12 cellular contexts compared by ENCODE assay signal in the genomic region with DNA sequence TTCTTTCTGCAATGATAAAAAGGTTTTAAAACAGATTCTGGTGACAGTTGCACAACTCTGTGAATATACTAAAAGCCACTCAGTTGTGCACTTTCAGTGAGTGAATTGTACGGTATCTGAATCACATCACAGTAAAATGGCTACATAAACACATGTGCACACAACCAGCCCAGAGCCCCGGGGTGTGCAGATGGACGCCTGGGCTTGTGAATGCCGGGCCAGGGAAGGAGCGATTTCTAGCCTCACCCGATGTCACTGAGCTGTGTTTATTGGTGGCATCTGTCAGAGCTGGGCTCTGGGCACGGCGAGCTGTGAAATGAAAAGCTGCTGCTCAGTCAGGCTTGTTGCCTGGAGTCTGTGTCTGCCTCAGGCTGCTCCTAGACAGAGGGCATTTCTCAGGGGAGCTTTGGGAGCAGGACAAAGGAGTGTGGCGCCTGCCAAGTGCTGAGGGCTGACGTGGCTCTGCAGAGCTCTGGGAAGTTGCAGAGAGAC. TPM values are rescaled to one million over a fixed set of nuclear protein-coding genes. Genes with fewer than 3 reads are reported as not detected.
DNase-seq lines count a peak whose midpoint lies in the region; ATAC-seq, FAIRE-seq and TF ChIP-seq lines count a peak whose summit lies in the region.
"Had no signal": no experiment of that assay in that cellular context is flagged by ENCODE, and none has a peak within 500 bp of the region (broad histone marks: within the 10 kb centered on the region; RNA-seq: fewer than 3 reads in every experiment).

No MANE protein-coding gene starts in this region.

- FAIRE-seq in HepG2 (lab: Jason Lieb, UNC) = no peak

- H3K9me3 ChIP-seq in subcutaneous abdominal adipose tissue (ENCODE audit: control insufficient read depth in 5 of 5, low read length in 5 of 5) (no peaks in the 10 kb centered on the region), HepG2 (ENCODE audit: low read length) (no peaks in the 10 kb centered on the region)
- H3K9me3 ChIP-seq: prostate gland had no signal

- peaks cover 9 to 69% (median 52%) of the 10 kb centered on the region in 5 donors for H3K4me1 ChIP-seq in subcutaneous abdominal adipose tissue (ENCODE audit: control insufficient read depth in 5 of 5, insufficient read depth in 5 of 5, low read length in 5 of 5)
- peaks cover 29% of the 10 kb centered on the region for H3K4me1 ChIP-seq in HepG2 (ENCODE audit: insufficient read depth, low read length)
- H3K4me1 ChIP-seq: prostate gland had no signal

- H3K4me3 ChIP-seq in subcutaneous abdominal adipose tissue (ENCODE audit: low read depth in 1 of 5, low read length in 5 of 5) (peak overlapping the region in 2 of 5 donors; percentile 19 to 29), HepG2 (replicated peaks in 1 of 3; ENCODE audit: insufficient read depth in 1 of 3, low read depth in 2 of 3, low read length in 3 of 3) (no peak overlapping the region)
- H3K4me3 ChIP-seq: prostate gland had no signal

- intact Hi-C loops in HepG2 (cut with micrococcal nuclease; ENCODE audit: unreplicated experiment) = no loop called here

- H3K36me3 ChIP-seq in subcutaneous abdominal adipose tissue (ENCODE audit: control insufficient read depth in 5 of 5, insufficient read depth in 5 of 5, low read length in 5 of 5) (peaks cover 0 to 9% (median 2%) of the 10 kb centered on the region in 5 donors), HepG2 (replicated peaks in 1 of 2; ENCODE audit: control insufficient read depth in 1 of 2, insufficient read depth in 2 of 2, low read length in 2 of 2) (no peaks in the 10 kb centered on the region)
- H3K36me3 ChIP-seq: prostate gland had no signal

- DNase-seq in GOT3 (lab: John Stamatoyannopoulos, UW) (peak; percentile 10), astrocyte of the hippocampus (ENCODE audit: low read depth, low spot score) (peak; percentile 93), hippocampal formation (lab: John Stamatoyannopoulos, UW) (peak; percentile 43 to 55), HepG2 (ENCODE audit: low spot score) (no peak), NCI-H526 (lab: John Stamatoyannopoulos, UW) (no peak)
- DNase-seq in activated CD4-positive, alpha-beta T cell treated with anti-CD3 and anti-CD28 coated beads, Interleukin-2, amount 50 U/mL, for 4 hours = no peak
- DNase-seq: RPMI8226, trophoblast cell had no signal

- TF ChIP-seq CTCF in HepG2 (CRISPR knock-in tag; IDR thresholded peaks at IDR 0.05) = no peak

- CTCF ChIA-PET in HepG2 (lab: Yijun Ruan, JAX; ENCODE audit: low intra/inter-chr PET ratio, low total read pairs) = no interaction called here

- no TSS peak for BruUV-seq in HepG2 (replicated peaks; lab: Mats Ljungman, UMichigan)

- H3K4me2 ChIP-seq in HepG2 (ENCODE audit: low read depth, low read length) = no peak overlapping the region

- H3K79me2 ChIP-seq in HepG2 (ENCODE audit: insufficient read depth, low read length) = no peaks in the 10 kb centered on the region

- H3K9ac ChIP-seq in subcutaneous abdominal adipose tissue (ENCODE audit: low read length in 5 of 5) (peak overlapping the region in 1 of 5 donors; percentile 11), HepG2 (ENCODE audit: insufficient read depth, low read depth, low read length) (no peak overlapping the region)

- WGBS in HepG2 (ENCODE audit: low lambda C conversion rate) = 91% methylated on average over 8 of the region's 10 CpGs

- H3K27me3 ChIP-seq in subcutaneous abdominal adipose tissue (ENCODE audit: control insufficient read depth in 5 of 5, insufficient read depth in 4 of 5, low read length in 5 of 5) (no peaks in the 10 kb centered on the region), HepG2 (ENCODE audit: control insufficient read depth in 1 of 2, insufficient read depth in 2 of 2, low read length in 2 of 2) (no peaks in the 10 kb centered on the region)

- H2AFZ ChIP-seq in HepG2 (ENCODE audit: low read length) = no peak overlapping the region

- ATAC-seq in HepG2 = no peak
- ATAC-seq in HG03460 (IDR thresholded peaks at IDR 0.05; ENCODE audit: unreplicated experiment) = no peak

- no peak for TF ChIP-seq POLR2A in HepG2 (IDR thresholded peaks at IDR 0.05; ENCODE audit: insufficient read depth in 1 of 2, low read depth in 2 of 2, low read length in 2 of 2)

- POLR2A ChIA-PET in HepG2 (lab: Yijun Ruan, JAX) = no interaction called here

- TF ChIP-seq EP300 in HepG2 (IDR thresholded peaks at IDR 0.05; ENCODE audit: low read depth in 2 of 2, low read length in 2 of 2) (no peak), HepG2 (CRISPR knock-in tag; IDR thresholded peaks at IDR 0.05; ENCODE audit: borderline replicate concordance) (no peak)

- in situ Hi-C loops in HepG2 (cut with HindIII; ENCODE audit: extremely low pct_ligation_motif_present, low pct_unique_long_range_greater_than_20kb) = no loop called here

- H3K27ac ChIP-seq in subcutaneous abdominal adipose tissue (ENCODE audit: low read depth, low read length) = peak overlapping the region; percentile 59
- no peak overlapping the region for H3K27ac ChIP-seq in HepG2 (ENCODE audit: extremely low read length, insufficient read depth, low read length)
- H3K27ac ChIP-seq: epithelial cell of prostate, prostate gland had no signal

- no peak for TF ChIP-seq RAD21 in HepG2 (CRISPR knock-in tag; IDR thresholded peaks at IDR 0.05)

- no peaks in the 10 kb centered on the region for H4K20me1 ChIP-seq in HepG2 (ENCODE audit: insufficient read depth, low read length)

RNA-seq across cellular contexts. Expression of a gene that starts 25.9 kb away (rescaled TPM):
- total RNA-seq in HepG2 (2016; rRNA removed; fragmentation: Illumina TruSeq; extraction: Trizol) = 11.0 and 14.6 TPM in 2 replicates
- 10.8 and 12.5 TPM in 2 replicates for total RNA-seq in HepG2 (2016; cell fraction: cytosol; rRNA removed; fragmentation: Illumina TruSeq; extraction: Trizol; ENCODE audit: low read depth)
- 9.8 and 14.8 TPM in 2 replicates for total RNA-seq in HepG2 (2016; cell fraction: insoluble cytoplasmic fraction; rRNA removed; fragmentation: Illumina TruSeq; extraction: Trizol)
- total RNA-seq in HepG2 (2016; cell fraction: membrane; rRNA removed; fragmentation: Illumina TruSeq; extraction: Trizol) = 18.2 and 24.9 TPM in 2 replicates
- total RNA-seq in HepG2 (2016; cell fraction: nucleus; rRNA removed; fragmentation: Illumina TruSeq; extraction: Trizol) = 14.1 and 17.3 TPM in 2 replicates
- polyA plus RNA-seq in HepG2 (2011; rRNA removed) = 31.3 and 32.2 TPM in 2 replicates
- 28.4 and 38.7 TPM in 2 replicates for polyA plus RNA-seq in HepG2 (2011; cell fraction: cytosol; rRNA removed)
- polyA plus RNA-seq in HepG2 (2011; cell fraction: nucleus; rRNA removed) = 37.5 and 40.2 TPM in 2 replicates
- 10.8 and 12.9 TPM in 2 replicates for polyA plus RNA-seq in HepG2 (2012)
- polyA plus RNA-seq in HepG2 (2016; cell fraction: cytosol; fragmentation: Illumina TruSeq; extraction: Trizol; ENCODE audit: low read depth) = 19.8 and 23.7 TPM in 2 replicates
- polyA plus RNA-seq in HepG2 (2016; cell fraction: insoluble cytoplasmic fraction; fragmentation: Illumina TruSeq; extraction: Trizol; ENCODE audit: low read depth) = 19.7 and 25.0 TPM in 2 replicates
- polyA plus RNA-seq in HepG2 (2016; cell fraction: membrane; fragmentation: Illumina TruSeq; extraction: Trizol; ENCODE audit: low read depth) = 27.0 and 27.4 TPM in 2 replicates
- 24.9 and 31.1 TPM in 2 replicates for polyA plus RNA-seq in HepG2 (2016; cell fraction: nucleus; fragmentation: Illumina TruSeq; extraction: Trizol; ENCODE audit: insufficient read depth, low read depth)
- polyA minus RNA-seq in HepG2 (2011; rRNA and poly(A)+ RNA removed; ENCODE audit: low replicate concordance) = 46.1 and 174 TPM in 2 replicates
- 32.2 and 38.9 TPM in 2 replicates for polyA minus RNA-seq in HepG2 (2011; cell fraction: cytosol; rRNA and poly(A)+ RNA removed)
- 32.4 and 35.6 TPM in 2 replicates for polyA minus RNA-seq in HepG2 (2011; cell fraction: nucleus; rRNA and poly(A)+ RNA removed)

RNA-seq across cellular contexts. Expression of a gene that starts 36.2 kb away (rescaled TPM):
- 1.4 and 1.8 TPM in 2 replicates for total RNA-seq in HepG2 (2016; rRNA removed; fragmentation: Illumina TruSeq; extraction: Trizol)
- total RNA-seq in HepG2 (2016; cell fraction: cytosol; rRNA removed; fragmentation: Illumina TruSeq; extraction: Trizol; ENCODE audit: low read depth) = 0.40 and 0.44 TPM in 2 replicates
- 1.3 TPM in 2 replicates for total RNA-seq in HepG2 (2016; cell fraction: insoluble cytoplasmic fraction; rRNA removed; fragmentation: Illumina TruSeq; extraction: Trizol)
- 1.3 and 1.4 TPM in 2 replicates for total RNA-seq in HepG2 (2016; cell fraction: membrane; rRNA removed; fragmentation: Illumina TruSeq; extraction: Trizol)
- 2.7 and 3.3 TPM in 2 replicates for total RNA-seq in HepG2 (2016; cell fraction: nucleus; rRNA removed; fragmentation: Illumina TruSeq; extraction: Trizol)
- polyA plus RNA-seq in HepG2 (2011; rRNA removed) = 1.1 and 1.3 TPM in 2 replicates
- 0.43 and 0.51 TPM in 2 replicates for polyA plus RNA-seq in HepG2 (2011; cell fraction: cytosol; rRNA removed)
- polyA plus RNA-seq in HepG2 (2011; cell fraction: nucleus; rRNA removed) = 9.3 TPM in 2 replicates
- 4.2 and 6.2 TPM in 2 replicates for polyA plus RNA-seq in HepG2 (2012)
- 0.32 and 0.34 TPM in 2 replicates for polyA plus RNA-seq in HepG2 (2016; cell fraction: cytosol; fragmentation: Illumina TruSeq; extraction: Trizol; ENCODE audit: low read depth)
- polyA plus RNA-seq in HepG2 (2016; cell fraction: insoluble cytoplasmic fraction; fragmentation: Illumina TruSeq; extraction: Trizol; ENCODE audit: low read depth) = 2.6 and 3.8 TPM in 2 replicates
- polyA plus RNA-seq in HepG2 (2016; cell fraction: membrane; fragmentation: Illumina TruSeq; extraction: Trizol; ENCODE audit: low read depth) = 0.70 and 0.76 TPM in 2 replicates
- polyA plus RNA-seq in HepG2 (2016; cell fraction: nucleus; fragmentation: Illumina TruSeq; extraction: Trizol; ENCODE audit: insufficient read depth, low read depth) = 16.0 and 18.9 TPM in 2 replicates
- polyA minus RNA-seq in HepG2 (2011; rRNA and poly(A)+ RNA removed; ENCODE audit: low replicate concordance) = 2.1 and 4.2 TPM in 2 replicates
- polyA minus RNA-seq in HepG2 (2011; cell fraction: cytosol; rRNA and poly(A)+ RNA removed) = 1.8 and 2.5 TPM in 2 replicates
- polyA minus RNA-seq in HepG2 (2011; cell fraction: nucleus; rRNA and poly(A)+ RNA removed) = 3.6 and 4.4 TPM in 2 replicates

RNA-seq across cellular contexts. Expression of a gene that starts 55.0 kb away (rescaled TPM):
- total RNA-seq in HepG2 (2016; rRNA removed; fragmentation: Illumina TruSeq; extraction: Trizol) = 3.8 and 7.1 TPM in 2 replicates
- total RNA-seq in HepG2 (2016; cell fraction: cytosol; rRNA removed; fragmentation: Illumina TruSeq; extraction: Trizol; ENCODE audit: low read depth) = 4.1 and 4.4 TPM in 2 replicates
- total RNA-seq in HepG2 (2016; cell fraction: insoluble cytoplasmic fraction; rRNA removed; fragmentation: Illumina TruSeq; extraction: Trizol) = 2.9 and 6.5 TPM in 2 replicates
- total RNA-seq in HepG2 (2016; cell fraction: membrane; rRNA removed; fragmentation: Illumina TruSeq; extraction: Trizol) = 5.8 and 6.5 TPM in 2 replicates
- 7.0 and 7.1 TPM in 2 replicates for total RNA-seq in HepG2 (2016; cell fraction: nucleus; rRNA removed; fragmentation: Illumina TruSeq; extraction: Trizol)
- 12.9 and 14.3 TPM in 2 replicates for polyA plus RNA-seq in HepG2 (2011; rRNA removed)
- 6.4 and 7.2 TPM in 2 replicates for polyA plus RNA-seq in HepG2 (2011; cell fraction: cytosol; rRNA removed)
- 31.6 and 33.2 TPM in 2 replicates for polyA plus RNA-seq in HepG2 (2011; cell fraction: nucleus; rRNA removed)
- polyA plus RNA-seq in HepG2 (2012) = 5.8 and 5.9 TPM in 2 replicates
- 5.1 and 6.6 TPM in 2 replicates for polyA plus RNA-seq in HepG2 (2016; cell fraction: cytosol; fragmentation: Illumina TruSeq; extraction: Trizol; ENCODE audit: low read depth)
- polyA plus RNA-seq in HepG2 (2016; cell fraction: insoluble cytoplasmic fraction; fragmentation: Illumina TruSeq; extraction: Trizol; ENCODE audit: low read depth) = 4.7 and 5.1 TPM in 2 replicates
- polyA plus RNA-seq in HepG2 (2016; cell fraction: membrane; fragmentation: Illumina TruSeq; extraction: Trizol; ENCODE audit: low read depth) = 6.2 and 7.5 TPM in 2 replicates
- 20.3 and 25.3 TPM in 2 replicates for polyA plus RNA-seq in HepG2 (2016; cell fraction: nucleus; fragmentation: Illumina TruSeq; extraction: Trizol; ENCODE audit: insufficient read depth, low read depth)
- polyA minus RNA-seq in HepG2 (2011; rRNA and poly(A)+ RNA removed; ENCODE audit: low replicate concordance) = 26.4 and 34.9 TPM in 2 replicates
- polyA minus RNA-seq in HepG2 (2011; cell fraction: cytosol; rRNA and poly(A)+ RNA removed) = 8.7 and 9.2 TPM in 2 replicates
- 9.5 and 9.8 TPM in 2 replicates for polyA minus RNA-seq in HepG2 (2011; cell fraction: nucleus; rRNA and poly(A)+ RNA removed)

Comparison
In these comparisons a context has a peak if more than half of its experiments do, and no peak if none do; other contexts are left out.
1. DNase-seq: peak in GOT3 (single experiment), astrocyte of the hippocampus (single experiment) and hippocampal formation (2 of 2); none in HepG2 (single experiment), activated CD4-positive, alpha-beta T cell treated with anti-CD3 and anti-CD28 coated beads, Interleukin-2, amount 50 U/mL, for 4 hours (0 of 2) and NCI-H526 (0 of 2).